In the genomic region with DNA sequence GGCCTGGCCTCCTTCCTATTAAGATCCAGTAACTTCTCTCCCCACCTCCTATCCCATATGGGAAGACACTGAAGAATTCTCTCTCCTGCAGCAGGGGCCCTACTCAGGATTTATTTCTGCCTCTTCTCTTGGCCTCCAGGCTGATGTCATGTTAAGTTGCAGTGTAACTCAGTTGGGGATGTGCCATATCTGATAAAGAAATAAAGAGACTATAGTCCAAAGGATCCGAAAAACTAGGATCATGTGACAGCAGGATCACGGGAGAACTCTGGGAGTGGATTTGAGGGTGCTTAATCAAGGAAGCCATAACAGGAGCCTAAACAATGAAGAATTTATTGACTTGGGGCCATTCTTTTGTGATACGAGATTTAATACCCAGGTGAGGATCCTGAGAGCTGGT, we compare ENCODE assay signal across 22 cellular contexts. TPM values are rescaled to one million over a fixed set of nuclear protein-coding genes. Genes with fewer than 3 reads are reported as not detected.
DNase-seq lines count a peak whose midpoint lies in the region; ATAC-seq, FAIRE-seq and TF ChIP-seq lines count a peak whose summit lies in the region.
"Had no signal": no experiment of that assay in that cellular context is flagged by ENCODE, and none has a peak within 500 bp of the region (broad histone marks: within the 10 kb centered on the region; RNA-seq: fewer than 3 reads in every experiment).

No MANE protein-coding gene starts in this region.

- TF ChIP-seq CTCF in liver (IDR thresholded peaks at IDR 0.05; ENCODE audit: low read depth, low read length, missing input control): no peak
- TF ChIP-seq CTCF in HepG2 (CRISPR knock-in tag; IDR thresholded peaks at IDR 0.05): no peak

- intact Hi-C loops in HepG2 (cut with micrococcal nuclease; ENCODE audit: unreplicated experiment): no loop called here

- H3K4me1 ChIP-seq in liver (ENCODE audit: control insufficient read depth in 4 of 4, insufficient read depth in 4 of 4, low read length in 3 of 4) (no peaks in the 10 kb centered on the region), HepG2 (ENCODE audit: insufficient read depth, low read length) (no peaks in the 10 kb centered on the region), small intestine (ENCODE audit: control insufficient read depth in 2 of 2, insufficient read depth in 1 of 2, low read depth in 1 of 2, low read length in 1 of 2) (no peaks in the 10 kb centered on the region)
- H3K4me1 ChIP-seq: A549 had no signal

- no peaks in the 10 kb centered on the region for H4K20me1 ChIP-seq in HepG2 (ENCODE audit: insufficient read depth, low read length)

- no peak for ATAC-seq in HepG2
- ATAC-seq in HG03045 (IDR thresholded peaks at IDR 0.05; ENCODE audit: unreplicated experiment): no peak
- ATAC-seq: A549; CD8-positive, alpha-beta T cell; GM12878 had no signal

- no peak for TF ChIP-seq POLR2A in HepG2 (IDR thresholded peaks at IDR 0.05; ENCODE audit: insufficient read depth in 1 of 2, low read depth in 2 of 2, low read length in 2 of 2)

- in situ Hi-C loops in HepG2 (cut with HindIII; ENCODE audit: extremely low pct_ligation_motif_present, low pct_unique_long_range_greater_than_20kb): no loop called here
- in situ Hi-C loops in SK-MEL-5 (cut with HindIII; ENCODE audit: low pct_unique_long_range_greater_than_20kb, low sequenced_read_pairs): no loop called here

- H3K36me3 ChIP-seq in liver (ENCODE audit: control insufficient read depth in 4 of 4, insufficient read depth in 3 of 4, low read depth in 1 of 4, low read length in 3 of 4) (no peaks in the 10 kb centered on the region), HepG2 (replicated peaks in 1 of 2; ENCODE audit: control insufficient read depth in 1 of 2, insufficient read depth in 2 of 2, low read length in 2 of 2) (no peaks in the 10 kb centered on the region), small intestine (ENCODE audit: control insufficient read depth in 2 of 2, insufficient read depth in 2 of 2, low read length in 2 of 2) (no peaks in the 10 kb centered on the region)

- POLR2A ChIA-PET in HepG2 (lab: Yijun Ruan, JAX): no interaction called here

- H3K4me3 ChIP-seq in liver (ENCODE audit: low read depth in 1 of 3, low read length in 3 of 3) (no peak overlapping the region), HepG2 (replicated peaks in 1 of 3; ENCODE audit: insufficient read depth in 1 of 3, low read depth in 2 of 3, low read length in 3 of 3) (no peak overlapping the region), small intestine (ENCODE audit: low read depth in 1 of 2, low read length in 2 of 2) (no peak overlapping the region)
- H3K4me3 ChIP-seq: A549, GM12878 had no signal

- H3K9ac ChIP-seq in liver (ENCODE audit: low read depth in 1 of 2, low read length in 2 of 2) (no peak overlapping the region), HepG2 (ENCODE audit: insufficient read depth, low read depth, low read length) (no peak overlapping the region)

- H3K27me3 ChIP-seq in liver (ENCODE audit: control insufficient read depth in 4 of 4, insufficient read depth in 4 of 4, low read length in 3 of 4) (no peaks in the 10 kb centered on the region), HepG2 (ENCODE audit: control insufficient read depth in 1 of 2, insufficient read depth in 2 of 2, low read length in 2 of 2) (peaks cover 0 to 9% of the 10 kb centered on the region in 2 experiments; a peak in 4 of 5 replicates), small intestine (ENCODE audit: control insufficient read depth in 2 of 2, insufficient read depth in 2 of 2, low read length in 2 of 2) (no peaks in the 10 kb centered on the region)

- no TSS peak for BruUV-seq in HepG2 (replicated peaks; lab: Mats Ljungman, UMichigan)

- FAIRE-seq in HepG2 (lab: Jason Lieb, UNC) (no peak), small intestine (lab: Jason Lieb, UNC) (no peak)
- FAIRE-seq: A549, GM12878 had no signal

- CTCF ChIA-PET in HepG2 (lab: Yijun Ruan, JAX; ENCODE audit: low intra/inter-chr PET ratio, low total read pairs): no interaction called here

- no peaks in the 10 kb centered on the region for H3K79me2 ChIP-seq in HepG2 (ENCODE audit: insufficient read depth, low read length)

- WGBS in liver: 47% methylated on average over 3 of the region's 3 CpGs
- WGBS in HepG2 (ENCODE audit: low lambda C conversion rate): 3% methylated on average over 3 of the region's 3 CpGs
- 14 to 51% (median 36%) methylated on average over 3 of the region's 3 CpGs for WGBS in small intestine, 3 donors

- TF ChIP-seq RAD21 in liver (IDR thresholded peaks at IDR 0.05) (peak in 1 of 2 donors; percentile 6), HepG2 (CRISPR knock-in tag; IDR thresholded peaks at IDR 0.05) (no peak)

- no peak overlapping the region for H2AFZ ChIP-seq in HepG2 (ENCODE audit: low read length)

- H3K4me2 ChIP-seq in HepG2 (ENCODE audit: low read depth, low read length): no peak overlapping the region
- H3K4me2 ChIP-seq: A549 had no signal

- no peak for TF ChIP-seq EP300 in HepG2 (IDR thresholded peaks at IDR 0.05; ENCODE audit: low read depth in 2 of 2, low read length in 2 of 2)
- no peak for TF ChIP-seq EP300 in HepG2 (CRISPR knock-in tag; IDR thresholded peaks at IDR 0.05; ENCODE audit: borderline replicate concordance)

- DNase-seq in HepG2 (ENCODE audit: low spot score): no peak
- peak; percentile 58 for DNase-seq in SK-MEL-5 (ENCODE audit: low read depth, low spot score)
- DNase-seq in foreskin melanocyte: peak; percentile 11
- DNase-seq in small intestine: peak; percentile 49
- no peak for DNase-seq in NOMO-1 treated with dmso at 0.1 percent for 144 hours (lab: John Stamatoyannopoulos, UW; ENCODE audit: unreplicated experiment)
- no peak for DNase-seq in activated CD4-positive, alpha-beta T cell treated with anti-CD3 and anti-CD28 coated beads, Interleukin-2, amount 50 U/mL, for 4 hours
- DNase-seq: AML-193; CD8-positive, alpha-beta T cell; COR-L47; DMS 273 treated with DMSO at 0.1 percent for 48 hours; DMS53; DND-41; EL; GOT3; H9 had no signal

- peaks cover 0 to under 1% (median 0%) of the 10 kb centered on the region in 4 donors for H3K9me3 ChIP-seq in liver (ENCODE audit: control insufficient read depth in 4 of 4, low read length in 3 of 4)
- 0 out of 2 replicates have a peak, but pooled peaks cover under 1% of the 10 kb centered on the region for H3K9me3 ChIP-seq in HepG2 (ENCODE audit: low read length)
- H3K9me3 ChIP-seq in small intestine (ENCODE audit: control insufficient read depth, low read depth): no peaks in the 10 kb centered on the region

- H3K27ac ChIP-seq in liver (ENCODE audit: low read depth in 1 of 2, low read length in 2 of 2) (no peak overlapping the region), HepG2 (ENCODE audit: extremely low read length, insufficient read depth, low read length) (no peak overlapping the region), small intestine (ENCODE audit: low read depth in 1 of 2, low read length in 1 of 2) (no peak overlapping the region)
- H3K27ac ChIP-seq: 22Rv1, A549 had no signal

RNA-seq across cellular contexts. Expression of a gene that starts 38.5 kb away (rescaled TPM):
- not detected for total RNA-seq in liver
- not detected for polyA plus RNA-seq in liver
- total RNA-seq in HepG2 (2016; rRNA removed; fragmentation: Illumina TruSeq; extraction: Trizol): not detected in 2 replicates
- total RNA-seq in HepG2 (2016; cell fraction: cytosol; rRNA removed; fragmentation: Illumina TruSeq; extraction: Trizol; ENCODE audit: low read depth): not detected in 2 replicates
- not detected in 2 replicates for total RNA-seq in HepG2 (2016; cell fraction: insoluble cytoplasmic fraction; rRNA removed; fragmentation: Illumina TruSeq; extraction: Trizol)
- total RNA-seq in HepG2 (2016; cell fraction: membrane; rRNA removed; fragmentation: Illumina TruSeq; extraction: Trizol): not detected in 2 replicates
- not detected in 2 replicates for total RNA-seq in HepG2 (2016; cell fraction: nucleus; rRNA removed; fragmentation: Illumina TruSeq; extraction: Trizol)
- polyA plus RNA-seq in HepG2 (2011; rRNA removed): not detected in 2 replicates
- not detected in 2 replicates for polyA plus RNA-seq in HepG2 (2011; cell fraction: cytosol; rRNA removed)
- not detected in 2 replicates for polyA plus RNA-seq in HepG2 (2011; cell fraction: nucleus; rRNA removed)
- not detected in 2 replicates for polyA plus RNA-seq in HepG2 (2012)
- polyA plus RNA-seq in HepG2 (2016; cell fraction: cytosol; fragmentation: Illumina TruSeq; extraction: Trizol; ENCODE audit: low read depth): not detected in 2 replicates
- polyA plus RNA-seq in HepG2 (2016; cell fraction: insoluble cytoplasmic fraction; fragmentation: Illumina TruSeq; extraction: Trizol; ENCODE audit: low read depth): not detected in 2 replicates
- polyA plus RNA-seq in HepG2 (2016; cell fraction: membrane; fragmentation: Illumina TruSeq; extraction: Trizol; ENCODE audit: low read depth): not detected in 2 replicates
- polyA plus RNA-seq in HepG2 (2016; cell fraction: nucleus; fragmentation: Illumina TruSeq; extraction: Trizol; ENCODE audit: insufficient read depth, low read depth): not detected in 2 replicates
- not detected in 2 replicates for polyA minus RNA-seq in HepG2 (2011; rRNA and poly(A)+ RNA removed; ENCODE audit: low replicate concordance)
- polyA minus RNA-seq in HepG2 (2011; cell fraction: cytosol; rRNA and poly(A)+ RNA removed): not detected in 2 replicates
- polyA minus RNA-seq in HepG2 (2011; cell fraction: nucleus; rRNA and poly(A)+ RNA removed): not detected in 2 replicates
- total RNA-seq in SK-MEL-5 (2014; rRNA removed; shearing (Covaris generic)): not detected in 2 replicates
- not detected in 2 replicates for polyA plus RNA-seq in SK-MEL-5 (2015; cell fraction: cytosol; rRNA removed)
- not detected in 2 replicates for polyA plus RNA-seq in SK-MEL-5 (2015; cell fraction: nucleus; rRNA removed)
- not detected for polyA plus RNA-seq in small intestine
- total RNA-seq: CD8-positive, alpha-beta T cell; G401; GM12878; H9 had no signal
- polyA plus RNA-seq: A549, BJ, GM12878 had no signal

RNA-seq across cellular contexts. Expression of a gene that starts 46.4 kb away (rescaled TPM):
- total RNA-seq in liver (under 1 TPM; 0.05 to 0.08 TPM), HepG2 (2016; rRNA removed; fragmentation: Illumina TruSeq; extraction: Trizol) (not detected in 2 replicates)
- polyA plus RNA-seq in liver (under 1 TPM in 1 of 2 donors, not detected in 1; 0.28 TPM), HepG2 (2011; rRNA removed) (not detected in 2 replicates), small intestine (1 to 10 TPM in 2 of 3 donors, under 1 TPM in 1; 0.39 to 1.6 (median 1.4) TPM)
- total RNA-seq in HepG2 (2016; cell fraction: cytosol; rRNA removed; fragmentation: Illumina TruSeq; extraction: Trizol; ENCODE audit: low read depth): not detected in 2 replicates
- total RNA-seq in HepG2 (2016; cell fraction: insoluble cytoplasmic fraction; rRNA removed; fragmentation: Illumina TruSeq; extraction: Trizol): not detected in 2 replicates
- total RNA-seq in HepG2 (2016; cell fraction: membrane; rRNA removed; fragmentation: Illumina TruSeq; extraction: Trizol): not detected in 2 replicates
- not detected in 2 replicates for total RNA-seq in HepG2 (2016; cell fraction: nucleus; rRNA removed; fragmentation: Illumina TruSeq; extraction: Trizol)
- polyA plus RNA-seq in HepG2 (2011; cell fraction: cytosol; rRNA removed): not detected in 2 replicates
- polyA plus RNA-seq in HepG2 (2011; cell fraction: nucleus; rRNA removed): not detected in 2 replicates
- polyA plus RNA-seq in HepG2 (2012): not detected in 2 replicates
- not detected in 2 replicates for polyA plus RNA-seq in HepG2 (2016; cell fraction: cytosol; fragmentation: Illumina TruSeq; extraction: Trizol; ENCODE audit: low read depth)
- not detected in 2 replicates for polyA plus RNA-seq in HepG2 (2016; cell fraction: insoluble cytoplasmic fraction; fragmentation: Illumina TruSeq; extraction: Trizol; ENCODE audit: low read depth)
- polyA plus RNA-seq in HepG2 (2016; cell fraction: membrane; fragmentation: Illumina TruSeq; extraction: Trizol; ENCODE audit: low read depth): not detected in 2 replicates
- not detected in 2 replicates for polyA plus RNA-seq in HepG2 (2016; cell fraction: nucleus; fragmentation: Illumina TruSeq; extraction: Trizol; ENCODE audit: insufficient read depth, low read depth)
- polyA minus RNA-seq in HepG2 (2011; rRNA and poly(A)+ RNA removed; ENCODE audit: low replicate concordance): not detected in 2 replicates
- not detected in 2 replicates for polyA minus RNA-seq in HepG2 (2011; cell fraction: cytosol; rRNA and poly(A)+ RNA removed)
- polyA minus RNA-seq in HepG2 (2011; cell fraction: nucleus; rRNA and poly(A)+ RNA removed): not detected in 2 replicates
- not detected in 2 replicates for total RNA-seq in SK-MEL-5 (2014; rRNA removed; shearing (Covaris generic))
- not detected in 2 replicates for polyA plus RNA-seq in SK-MEL-5 (2015; cell fraction: cytosol; rRNA removed)
- polyA plus RNA-seq in SK-MEL-5 (2015; cell fraction: nucleus; rRNA removed): not detected in 2 replicates
- total RNA-seq: CD8-positive, alpha-beta T cell; G401; GM12878; H9 had no signal
- polyA plus RNA-seq: BJ, GM12878 had no signal

Comparison
In these comparisons a context has a peak if more than half of its experiments do, and no peak if none do; other contexts are left out.
1. DNase-seq: peak in SK-MEL-5 (single experiment), foreskin melanocyte (single experiment) and small intestine (single experiment); none in HepG2 (single experiment), NOMO-1 treated with dmso at 0.1 percent for 144 hours (single experiment) and activated CD4-positive, alpha-beta T cell treated with anti-CD3 and anti-CD28 coated beads, Interleukin-2, amount 50 U/mL, for 4 hours (0 of 2).